Comparison of ENCODE assay signal across 8 cellular contexts in the genomic region with DNA sequence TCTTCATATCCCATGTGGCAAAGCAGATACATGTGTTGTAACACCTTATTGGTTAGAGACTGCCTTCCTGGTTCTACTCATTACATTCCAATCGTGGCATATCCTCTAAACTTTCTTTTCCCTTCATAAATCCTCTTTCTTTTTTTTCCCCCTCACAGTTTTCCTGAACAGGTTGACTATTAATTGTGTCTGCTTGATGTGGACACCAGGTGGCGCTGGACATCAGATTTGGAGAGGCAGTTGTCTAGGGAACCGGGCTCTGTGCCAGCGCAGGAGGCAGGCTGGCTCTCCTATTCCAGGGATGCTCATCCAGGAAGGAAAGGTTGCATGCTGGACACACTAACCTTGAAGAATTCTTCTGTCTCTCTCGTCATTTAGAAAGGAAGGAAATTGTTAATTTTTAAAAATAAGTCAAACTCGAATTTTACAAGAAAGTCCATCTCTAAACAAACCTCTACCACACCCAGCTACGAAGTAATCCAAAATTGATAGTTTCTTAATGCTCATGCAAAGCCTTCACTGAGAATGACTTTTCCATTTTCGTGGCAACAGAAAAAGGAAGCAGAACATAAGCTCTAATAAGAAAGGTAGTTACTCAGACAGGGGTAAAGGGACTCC. TPM values are rescaled to one million over a fixed set of nuclear protein-coding genes. Genes with fewer than 3 reads are reported as not detected.
DNase-seq lines count a peak whose midpoint lies in the region; ATAC-seq, FAIRE-seq and TF ChIP-seq lines count a peak whose summit lies in the region.

No MANE protein-coding gene starts in this region.

- no peaks in the 10 kb centered on the region for H3K9me3 ChIP-seq in kidney (ENCODE audit: control insufficient read depth in 1 of 2, low read length in 2 of 2)

- intact Hi-C loops in kidney (cut with DNase I) = no loop called here

- no peaks in the 10 kb centered on the region for H3K9me3 Mint-ChIP-seq in WTC11

- no peak overlapping the region for H3K4me3 ChIP-seq in kidney (ENCODE audit: low read length in 2 of 2)

- no peak overlapping the region for H3K27ac Mint-ChIP-seq in WTC11

- FAIRE-seq in kidney (lab: Jason Lieb, UNC) = peak; percentile 41

- POLR2A ChIA-PET in WTC11 (lab: Charles Lee) = no interaction called here

- H3K27ac ChIP-seq in kidney (ENCODE audit: low read depth in 2 of 2, low read length in 2 of 2) = no peak overlapping the region

- peak; percentile 75 for DNase-seq in AG08395 (ENCODE audit: low spot score)
- DNase-seq in NCI-H2171 (lab: John Stamatoyannopoulos, UW) = peak; percentile 88
- peak; percentile 88 for DNase-seq in WTC11 (ENCODE audit: low spot score)
- peak; percentile 34 for DNase-seq in central memory CD4-positive, alpha-beta T cell
- peak; percentile 93 for DNase-seq in kidney
- DNase-seq in stimulated activated CD4-positive, alpha-beta T cell treated with anti-CD3 and anti-CD28 coated beads, Interleukin-2, amount 100 ng/mL, for 24 hours = peak; percentile 75 to 82

- CTCF ChIA-PET in WTC11 (lab: Charles Lee) = interaction anchor here (0.6 to 1.1 kb wide), 2 partner anchors 19 to 163 kb away, joined by 3 to 4 read pairs; no protein-coding TSS in a partner anchor

- peak; percentile 71 for TF ChIP-seq CTCF in WTC11 (IDR thresholded peaks at IDR 0.05)
- TF ChIP-seq CTCF in kidney (IDR thresholded peaks at IDR 0.05; ENCODE audit: borderline replicate concordance, extremely low read depth, insufficient read depth) = peak; percentile 84

- ATAC-seq in GM18861 (IDR thresholded peaks at IDR 0.05; ENCODE audit: unreplicated experiment) = peak; percentile 74
- ATAC-seq in HG03095 (IDR thresholded peaks at IDR 0.05; ENCODE audit: unreplicated experiment) = peak; percentile 79
- ATAC-seq in WTC11 = peak; percentile 98

- no peaks in the 10 kb centered on the region for H3K36me3 ChIP-seq in kidney (ENCODE audit: control insufficient read depth in 1 of 2, insufficient read depth in 2 of 2, low read length in 2 of 2)

- H3K4me3 Mint-ChIP-seq in WTC11 = no peak overlapping the region

- H3K4me1 ChIP-seq in kidney (ENCODE audit: control insufficient read depth in 1 of 2, insufficient read depth in 1 of 2, low read depth in 1 of 2, low read length in 2 of 2) = no peaks in the 10 kb centered on the region

- H3K4me1 Mint-ChIP-seq in WTC11 = peaks cover 3% of the 10 kb centered on the region; the same call in 1 of the 2 replicates

- H3K36me3 Mint-ChIP-seq in WTC11 = no peaks in the 10 kb centered on the region

- no peaks in the 10 kb centered on the region for H3K27me3 Mint-ChIP-seq in WTC11 (ENCODE audit: low read depth)

- no peak overlapping the region for H3K9ac ChIP-seq in kidney (ENCODE audit: low read length in 2 of 2)

TF ChIP-seq in WTC11, 78 proteins besides CTCF, POLR2A, EP300 and RAD21:
- TF ChIP-seq, protein P1, sequence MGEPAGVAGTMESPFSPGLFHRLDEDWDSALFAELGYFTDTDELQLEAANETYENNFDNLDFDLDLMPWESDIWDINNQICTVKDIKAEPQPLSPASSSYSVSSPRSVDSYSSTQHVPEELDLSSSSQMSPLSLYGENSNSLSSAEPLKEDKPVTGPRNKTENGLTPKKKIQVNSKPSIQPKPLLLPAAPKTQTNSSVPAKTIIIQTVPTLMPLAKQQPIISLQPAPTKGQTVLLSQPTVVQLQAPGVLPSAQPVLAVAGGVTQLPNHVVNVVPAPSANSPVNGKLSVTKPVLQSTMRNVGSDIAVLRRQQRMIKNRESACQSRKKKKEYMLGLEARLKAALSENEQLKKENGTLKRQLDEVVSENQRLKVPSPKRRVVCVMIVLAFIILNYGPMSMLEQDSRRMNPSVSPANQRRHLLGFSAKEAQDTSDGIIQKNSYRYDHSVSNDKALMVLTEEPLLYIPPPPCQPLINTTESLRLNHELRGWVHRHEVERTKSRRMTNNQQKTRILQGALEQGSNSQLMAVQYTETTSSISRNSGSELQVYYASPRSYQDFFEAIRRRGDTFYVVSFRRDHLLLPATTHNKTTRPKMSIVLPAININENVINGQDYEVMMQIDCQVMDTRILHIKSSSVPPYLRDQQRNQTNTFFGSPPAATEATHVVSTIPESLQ (CRISPR knock-in tag; IDR thresholded peaks at IDR 0.05) = no peak
- TF ChIP-seq, protein P2, sequence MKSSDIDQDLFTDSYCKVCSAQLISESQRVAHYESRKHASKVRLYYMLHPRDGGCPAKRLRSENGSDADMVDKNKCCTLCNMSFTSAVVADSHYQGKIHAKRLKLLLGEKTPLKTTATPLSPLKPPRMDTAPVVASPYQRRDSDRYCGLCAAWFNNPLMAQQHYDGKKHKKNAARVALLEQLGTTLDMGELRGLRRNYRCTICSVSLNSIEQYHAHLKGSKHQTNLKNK (CRISPR knock-in tag; IDR thresholded peaks at IDR 0.05) = no peak
- TF ChIP-seq FOXP1 (CRISPR knock-in tag; IDR thresholded peaks at IDR 0.05; ENCODE audit: borderline replicate concordance) (no peak), CBFB (CRISPR knock-in tag; IDR thresholded peaks at IDR 0.05; ENCODE audit: low read depth) (no peak), CREB1 (CRISPR knock-in tag; IDR thresholded peaks at IDR 0.05) (no peak), TCF7 (CRISPR knock-in tag; IDR thresholded peaks at IDR 0.05; ENCODE audit: low read depth) (no peak), ZNF396 (CRISPR knock-in tag; IDR thresholded peaks at IDR 0.05; ENCODE audit: borderline replicate concordance) (no peak)

RNA-seq across cellular contexts. Expression of a gene that starts 59.4 kb away (rescaled TPM):
- total RNA-seq in WTC11 (2021) (not detected in 3 replicates), kidney (not detected)
- polyA plus RNA-seq in kidney (ENCODE audit: insufficient read depth, low read depth, low replicate concordance) = not detected

Comparison
In these comparisons a context has a peak if more than half of its experiments do, and no peak if none do; other contexts are left out.
1. DNase-seq: peak in every context shown above with its lines; median percentile 93 in kidney; 88 in NCI-H2171; 88 in WTC11; 78 in stimulated activated CD4-positive, alpha-beta T cell treated with anti-CD3 and anti-CD28 coated beads, Interleukin-2, amount 100 ng/mL, for 24 hours; 75 in AG08395; 34 in central memory CD4-positive, alpha-beta T cell.